Comparison of ENCODE assay signal across 1 cellular context in the genomic region with DNA sequence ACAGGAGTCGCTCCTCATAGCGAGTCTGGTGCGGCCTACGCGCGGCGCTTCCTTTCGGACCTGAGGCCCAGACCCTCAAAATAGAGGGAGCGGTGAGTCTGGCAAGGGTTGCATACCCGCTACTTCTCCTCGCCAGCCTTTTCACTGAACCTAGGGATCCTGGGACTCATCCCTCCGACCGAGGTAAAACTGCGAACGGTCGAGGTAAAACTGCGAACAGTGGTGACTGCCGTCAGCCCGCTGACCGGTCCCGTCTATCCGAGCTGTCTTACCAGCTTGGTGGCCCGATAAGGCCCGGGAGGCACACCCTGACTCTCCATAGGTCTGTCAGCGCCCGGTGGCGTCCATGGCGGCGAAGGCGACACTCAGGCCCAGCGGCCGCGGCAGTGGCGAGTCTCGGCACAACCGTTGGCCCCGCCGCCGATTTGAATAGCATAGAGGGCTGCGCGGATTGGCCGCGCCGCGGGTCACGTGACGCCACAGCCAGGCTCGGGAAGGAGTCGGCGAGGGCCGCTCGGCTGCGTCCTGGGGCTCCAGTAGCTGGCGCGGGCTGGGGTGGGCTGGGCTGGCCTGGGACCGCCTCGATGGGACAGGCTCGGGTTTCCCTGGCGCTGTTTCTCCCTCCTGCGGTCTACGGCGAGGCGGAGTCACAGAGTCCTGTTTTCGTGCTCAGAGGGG.
TF ChIP-seq lines count a peak whose summit lies in the region.

DEPDC1 (minus strand) TSS at position 403 of the 678 bp plus-strand sequence; CDS start at position 320, 83 bp downstream.

TF ChIP-seq in GM12878, 131 proteins besides CTCF, POLR2A, EP300 and RAD21 (continued from another document and continues in another):
- TF ChIP-seq BHLHE40 (IDR thresholded peaks at IDR 0.05; ENCODE audit: borderline replicate concordance in 1 of 2, low read depth in 2 of 2, low read length in 1 of 2) (peak; percentile 62 to 97; a peak in 3 of 4 replicates), IKZF1 (conservative IDR thresholded peaks at IDR 0.05) (peak; percentile 75), BCL11A (IDR thresholded peaks at IDR 0.05; ENCODE audit: low read depth, low read length) (no peak), MYC (IDR thresholded peaks at IDR 0.05; ENCODE audit: insufficient read depth, insufficient read length, insufficient replicate concordance, low read length, severe bottlenecking) (no peak), BCLAF1 (IDR thresholded peaks at IDR 0.05) (no peak), HSF1 (IDR thresholded peaks at IDR 0.05; ENCODE audit: low read depth, low read length) (no peak), GABPA (IDR thresholded peaks at IDR 0.05; ENCODE audit: low read depth) (no peak), TCF3 (IDR thresholded peaks at IDR 0.05; ENCODE audit: borderline replicate concordance, insufficient read depth, low read depth, low read length) (0 out of 2 replicates have a peak, but pooled peaks have one; percentile 7), E2F8 (IDR thresholded peaks at IDR 0.05; ENCODE audit: low read depth, partially characterized antibody) (no peak), SRF (IDR thresholded peaks at IDR 0.05; ENCODE audit: low read depth in 2 of 2, low read length in 2 of 2) (no peak), FOXM1 (IDR thresholded peaks at IDR 0.05; ENCODE audit: low read depth, low read length) (peak; percentile 42; the same call in 1 of the 2 replicates), RAD51 (IDR thresholded peaks at IDR 0.05) (peak; percentile 97), JUNB (IDR thresholded peaks at IDR 0.05) (no peak), TCF7 (IDR thresholded peaks at IDR 0.05; ENCODE audit: borderline replicate concordance) (no peak), DPF2 (IDR thresholded peaks at IDR 0.05) (peak; percentile 51), HDAC2 (IDR thresholded peaks at IDR 0.05) (peak; percentile 53; the same call in 1 of the 2 replicates), PAX5 (IDR thresholded peaks at IDR 0.05; ENCODE audit: borderline replicate concordance, low read depth, low read length) (no peak), HCFC1 (IDR thresholded peaks at IDR 0.05; ENCODE audit: low read length) (0 out of 2 replicates have a peak, but pooled peaks have one; percentile 9), NBN (IDR thresholded peaks at IDR 0.05) (no peak), PRDM15 (CRISPR knock-in tag; IDR thresholded peaks at IDR 0.05) (peak; percentile 76; the same call in 1 of the 2 replicates), BMI1 (IDR thresholded peaks at IDR 0.05; ENCODE audit: borderline replicate concordance) (no peak), SMARCA5 (IDR thresholded peaks at IDR 0.05) (no peak), CREM (IDR thresholded peaks at IDR 0.05; ENCODE audit: low read depth) (peak; percentile 25; the same call in 1 of the 2 replicates), ATF3 (IDR thresholded peaks at IDR 0.05; ENCODE audit: borderline replicate concordance, extremely low read depth, low read depth, low read length) (peak; percentile 76; the same call in 1 of the 2 replicates), USF1 (IDR thresholded peaks at IDR 0.05; ENCODE audit: borderline replicate concordance, extremely low read length, insufficient read depth, low read depth, low read length) (peak; percentile 97), REST (IDR thresholded peaks at IDR 0.05; ENCODE audit: low read depth, low read length) (no peak), SP1 (IDR thresholded peaks at IDR 0.05; ENCODE audit: low read depth, low read length) (peak; percentile 55), ASH2L (IDR thresholded peaks at IDR 0.05; ENCODE audit: borderline replicate concordance, low read depth) (peak; percentile 80; the same call in 1 of the 2 replicates), SIN3A (IDR thresholded peaks at IDR 0.05; ENCODE audit: low read depth, low read length) (peak; percentile 99), NFIC (IDR thresholded peaks at IDR 0.05; ENCODE audit: low read depth, low read length) (no peak)
- TF ChIP-seq, protein P1, sequence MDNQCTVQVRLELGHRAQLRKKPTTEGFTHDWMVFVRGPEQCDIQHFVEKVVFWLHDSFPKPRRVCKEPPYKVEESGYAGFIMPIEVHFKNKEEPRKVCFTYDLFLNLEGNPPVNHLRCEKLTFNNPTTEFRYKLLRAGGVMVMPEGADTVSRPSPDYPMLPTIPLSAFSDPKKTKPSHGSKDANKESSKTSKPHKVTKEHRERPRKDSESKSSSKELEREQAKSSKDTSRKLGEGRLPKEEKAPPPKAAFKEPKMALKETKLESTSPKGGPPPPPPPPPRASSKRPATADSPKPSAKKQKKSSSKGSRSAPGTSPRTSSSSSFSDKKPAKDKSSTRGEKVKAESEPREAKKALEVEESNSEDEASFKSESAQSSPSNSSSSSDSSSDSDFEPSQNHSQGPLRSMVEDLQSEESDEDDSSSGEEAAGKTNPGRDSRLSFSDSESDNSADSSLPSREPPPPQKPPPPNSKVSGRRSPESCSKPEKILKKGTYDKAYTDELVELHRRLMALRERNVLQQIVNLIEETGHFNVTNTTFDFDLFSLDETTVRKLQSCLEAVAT (IDR thresholded peaks at IDR 0.05): no peak
- TF ChIP-seq, protein P2, sequence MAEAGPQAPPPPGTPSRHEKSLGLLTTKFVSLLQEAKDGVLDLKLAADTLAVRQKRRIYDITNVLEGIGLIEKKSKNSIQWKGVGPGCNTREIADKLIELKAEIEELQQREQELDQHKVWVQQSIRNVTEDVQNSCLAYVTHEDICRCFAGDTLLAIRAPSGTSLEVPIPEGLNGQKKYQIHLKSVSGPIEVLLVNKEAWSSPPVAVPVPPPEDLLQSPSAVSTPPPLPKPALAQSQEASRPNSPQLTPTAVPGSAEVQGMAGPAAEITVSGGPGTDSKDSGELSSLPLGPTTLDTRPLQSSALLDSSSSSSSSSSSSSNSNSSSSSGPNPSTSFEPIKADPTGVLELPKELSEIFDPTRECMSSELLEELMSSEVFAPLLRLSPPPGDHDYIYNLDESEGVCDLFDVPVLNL (IDR thresholded peaks at IDR 0.05; ENCODE audit: low read depth, low read length): peak; percentile 96
